Comparison of ENCODE assay signal across 16 cellular contexts in genomic region chr3:124883766-124884473, GRCh38. TPM values are rescaled to one million over a fixed set of nuclear protein-coding genes. Genes with fewer than 3 reads are reported as not detected.
DNase-seq lines count a peak whose midpoint lies in the region; ATAC-seq and TF ChIP-seq lines count a peak whose summit lies in the region.
"Had no signal": no experiment of that assay in that cellular context is flagged by ENCODE, and none has a peak within 500 bp of the region (broad histone marks: within the 10 kb centered on the region; RNA-seq: fewer than 3 reads in every experiment).

No MANE protein-coding gene starts in this region.

- H3K9me3 ChIP-seq in HUES64 (ENCODE audit: insufficient read depth, low read depth, low read length) (no peaks in the 10 kb centered on the region), mesodermal cell (ENCODE audit: control insufficient read depth, low read length) (no peaks in the 10 kb centered on the region), Peyer's patch (no peaks in the 10 kb centered on the region), heart right ventricle (no peaks in the 10 kb centered on the region)

- TF ChIP-seq CTCF in GM10248 (IDR thresholded peaks at IDR 0.05; ENCODE audit: control extremely low read depth, extremely low read depth, low read depth, missing control alignments), result no peak
- TF ChIP-seq CTCF in Peyer's patch (IDR thresholded peaks at IDR 0.05), result no peak
- no peak for TF ChIP-seq CTCF in heart right ventricle (IDR thresholded peaks at IDR 0.05)

- H3K27ac ChIP-seq in HUES64 (ENCODE audit: low read depth, low read length) (peak overlapping the region; percentile 33), caudate nucleus (ENCODE audit: low read depth, low read length) (peak overlapping the region; percentile 3), mesodermal cell (ENCODE audit: low read depth, low read length, severe bottlenecking) (peak overlapping the region; percentile 4), Peyer's patch (no peak overlapping the region), heart right ventricle (peak overlapping the region in 2 of 10 donors; percentile 14 to 21)

- no peaks in the 10 kb centered on the region for H3K27me3 ChIP-seq in HUES64 (ENCODE audit: insufficient read depth, low read length)
- H3K27me3 ChIP-seq in Peyer's patch, result no peaks in the 10 kb centered on the region
- peaks cover 0 to 33% (median 0%) of the 10 kb centered on the region in 7 donors for H3K27me3 ChIP-seq in heart right ventricle

- CTCF ChIA-PET in GM10248 (lab: Yijun Ruan, JAX), result interaction anchor here (3.6 kb wide), 1 partner anchor 18 kb away, joined by 13 read pairs; no protein-coding TSS in a partner anchor

- H3K36me3 ChIP-seq in HUES64 (ENCODE audit: insufficient read depth, low read length) (peaks cover 2% of the 10 kb centered on the region; the same call in 1 of the 2 replicates), mesodermal cell (ENCODE audit: control insufficient read depth, insufficient read depth, low read length) (no peaks in the 10 kb centered on the region), Peyer's patch (no peaks in the 10 kb centered on the region), heart right ventricle (peaks cover 0 to 14% (median 0%) of the 10 kb centered on the region in 9 donors)

- POLR2A ChIA-PET in GM10248 (lab: Yijun Ruan, JAX), result no interaction called here

- peak overlapping the region; percentile 29; the same call in 1 of the 2 replicates for H3K9ac ChIP-seq in HUES64 (ENCODE audit: low read depth, low read length)

- TF ChIP-seq POLR2A in Peyer's patch (IDR thresholded peaks at IDR 0.05), result no peak

- intact Hi-C loops in heart right ventricle (cut with DNase I), result loop anchor here in 2 of 10 donors (5.0 to 10.0 kb wide), 2 partner anchors 42 to 49 kb away; no protein-coding TSS in a partner anchor

- no peak overlapping the region; the same call in 1 of the 2 replicates for H3K4me3 ChIP-seq in HUES64 (ENCODE audit: low read length)
- H3K4me3 ChIP-seq in mesodermal cell (ENCODE audit: extremely low read depth, insufficient read depth, low read length, poor library complexity, severe bottlenecking), result no peak overlapping the region
- no peak overlapping the region for H3K4me3 ChIP-seq in Peyer's patch
- no peak overlapping the region for H3K4me3 ChIP-seq in heart right ventricle

- H3K4me1 ChIP-seq in HUES64 (ENCODE audit: insufficient read depth, low read length), result peaks cover 66% of the 10 kb centered on the region
- H3K4me1 ChIP-seq in mesodermal cell (ENCODE audit: control insufficient read depth, insufficient read depth, low read length, poor library complexity, severe bottlenecking), result peaks cover 35% of the 10 kb centered on the region
- peaks cover 0 to 12% (median 5%) of the 10 kb centered on the region in 4 donors for H3K4me1 ChIP-seq in Peyer's patch
- peaks cover 28 to 62% (median 52%) of the 10 kb centered on the region in 9 donors for H3K4me1 ChIP-seq in heart right ventricle

- ATAC-seq in heart right ventricle, result no peak
- ATAC-seq: activated CD4-positive, alpha-beta T cell treated with anti-CD3 and anti-CD28 coated beads for 36 hours had no signal

- 45% methylated on average over 7 of the region's 7 CpGs for WGBS in HUES64
- 55 to 66% methylated on average over 5 to 6 of the region's 7 CpGs for WGBS in mesodermal cell (ENCODE audit: insufficient coverage in 2 of 2), 2 experiments
- WGBS in heart right ventricle, 2 donors, result 82 to 86% methylated on average over 7 of the region's 7 CpGs

- DNase-seq in A172 (ENCODE audit: low spot score) (peak; percentile 49), caudate nucleus (lab: John Stamatoyannopoulos, UW) (no peak), GM10248 (ENCODE audit: extremely low spot score) (no peak), NOMO-1 (lab: John Stamatoyannopoulos, UW; ENCODE audit: unreplicated experiment in 2 of 2) (no peak), Peyer's patch (no peak), heart right ventricle (no peak)
- DNase-seq: activated CD4-positive, alpha-beta T cell treated with anti-CD3 and anti-CD28 coated beads for 36 hours; central memory CD4-positive, alpha-beta T cell; DMS53; GOT3; islet precursor cell; NCI-H1930; NK-92 treated with Interleukin-12 subunit alpha and Interleukin-12 subunit beta, amount 100 ng/mL, for 24 hours had no signal

RNA-seq across cellular contexts. Expression of gene ITGB5, which starts 3.2 kb away (rescaled TPM):
- total RNA-seq in A172 (2014; rRNA removed; shearing (Covaris generic)), result 118 and 146 TPM in 2 replicates
- polyA plus RNA-seq in HUES64 (2013, experiment 1 of 2), result 99.8 TPM
- 111 TPM for polyA plus RNA-seq in HUES64 (2013, experiment 2 of 2)
- 90.1 TPM for polyA plus RNA-seq in mesodermal cell (2013, experiment 1 of 2)
- 80.3 TPM for polyA plus RNA-seq in mesodermal cell (2013, experiment 2 of 2)
- total RNA-seq in Peyer's patch (100 to 1,000 TPM in 3 of 4 donors, 10 to 100 TPM in 1; 79.5 to 143 (median 132) TPM), heart right ventricle (100 to 1,000 TPM in 6 of 10 donors, 10 to 100 TPM in 4; 72.2 to 154 (median 108) TPM)
- 100 to 1,000 TPM in 1 of 2 donors, 10 to 100 TPM in 1; 18.5 to 145 TPM for polyA plus RNA-seq in heart right ventricle

RNA-seq across cellular contexts. Expression of gene MUC13, which starts 50.6 kb away (rescaled TPM):
- total RNA-seq in A172 (2014; rRNA removed; shearing (Covaris generic)), result 0.17 TPM in 1 of 2 replicates, not detected in the other
- not detected for polyA plus RNA-seq in HUES64 (2013, experiment 1 of 2)
- polyA plus RNA-seq in HUES64 (2013, experiment 2 of 2), result not detected
- not detected for polyA plus RNA-seq in mesodermal cell (2013, experiment 1 of 2)
- not detected for polyA plus RNA-seq in mesodermal cell (2013, experiment 2 of 2)
- total RNA-seq in Peyer's patch (100 to 1,000 TPM in 3 of 4 donors, 10 to 100 TPM in 1; 14.0 to 612 (median 512) TPM), heart right ventricle (under 1 TPM in 2 of 10 donors, not detected in 8; 0.37 to 0.41 TPM)
- polyA plus RNA-seq in heart right ventricle, result under 1 TPM in 1 of 2 donors, not detected in 1; 0.03 TPM
- total RNA-seq: activated CD4-positive, alpha-beta T cell treated with anti-CD3 and anti-CD28 coated beads for 36 hours had no signal
- polyA plus RNA-seq: IgD-negative memory B cell had no signal

Comparison
In these comparisons a context has a peak if more than half of its experiments do, and no peak if none do; other contexts are left out.
1. H3K27ac ChIP-seq: peak in HUES64 (single experiment), caudate nucleus (single experiment) and mesodermal cell (single experiment); none in Peyer's patch (0 of 4).
2. RNA of gene MUC13, which starts 50.6 kb away (total RNA-seq): 14.0 to 612 TPM in Peyer's patch; 0.37 to 0.41 TPM in heart right ventricle and 0.17 TPM in A172; every median in the first group is over 10 times any median in the second.